ENCODE assay signal across 8 cellular contexts in the genomic region with DNA sequence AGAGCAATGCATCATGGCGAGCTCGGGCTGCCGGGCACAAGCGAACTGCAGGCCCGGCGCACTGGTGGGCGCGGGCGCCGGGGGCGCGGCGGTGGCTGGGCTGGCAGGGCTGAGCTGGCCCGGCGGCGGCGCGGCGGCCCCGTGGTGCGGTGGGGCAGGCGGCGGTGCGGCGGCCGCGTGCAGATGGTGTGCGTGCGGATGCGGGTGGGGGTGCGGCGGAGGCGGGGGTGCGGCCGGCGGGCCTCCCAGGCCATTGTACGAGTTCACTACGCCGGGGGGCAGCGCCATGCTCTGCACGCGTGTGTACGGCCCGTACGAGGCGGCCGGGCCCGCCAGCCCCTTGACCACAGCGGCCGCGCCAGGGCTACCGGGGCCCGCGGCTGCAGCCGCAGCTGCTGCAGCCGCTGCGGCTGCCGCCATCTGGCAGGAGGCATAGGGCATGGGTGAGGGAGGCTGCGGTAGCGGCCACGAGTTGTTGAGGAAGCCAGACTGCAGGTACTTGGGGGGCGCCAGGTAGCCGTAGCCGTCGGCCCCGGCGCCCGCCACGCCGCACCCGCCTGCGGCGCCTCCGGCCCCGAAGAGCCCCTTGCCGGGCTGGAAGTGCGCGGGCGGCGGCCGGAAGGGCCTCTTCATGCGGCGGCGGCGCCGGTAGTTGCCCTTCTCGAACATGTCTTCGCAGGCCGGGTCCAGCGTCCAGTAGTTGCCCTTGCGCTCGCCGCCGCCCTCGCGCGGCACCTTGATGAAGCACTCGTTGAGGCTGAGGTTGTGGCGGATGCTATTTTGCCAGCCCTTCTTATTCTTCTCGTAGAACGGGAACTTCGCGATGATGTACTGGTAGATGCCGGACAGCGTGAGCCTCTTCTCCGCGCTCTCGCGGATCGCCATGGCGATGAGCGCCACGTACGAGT. TPM values are rescaled to one million over a fixed set of nuclear protein-coding genes. Genes with fewer than 3 reads are reported as not detected.
DNase-seq lines count a peak whose midpoint lies in the region; ATAC-seq and TF ChIP-seq lines count a peak whose summit lies in the region.

No MANE protein-coding gene starts in this region.

- H3K4me3 Mint-ChIP-seq in Caco-2 (ENCODE audit: unreplicated experiment) = peak overlapping the region; percentile 83
- peak overlapping the region; percentile 87 for H3K4me3 Mint-ChIP-seq in activated naive CD8-positive, alpha-beta T cell
- peak overlapping the region; percentile 75 for H3K4me3 Mint-ChIP-seq in stimulated activated memory B cell treated with anti-CD40 and anti-IgM and Interleukin-4, amounts not matched to agents 10 μg/mL and 1 μg/mL and 100 μg/mL, for 72 hours

- CTCF ChIA-PET in Caco-2 (lab: Charles Lee) = interaction anchor here (1.3 to 2.4 kb wide), 3 partner anchors 10 to 34 kb away, joined by 6 to 20 read pairs (median 16); no protein-coding TSS in a partner anchor

- no peak for ATAC-seq in stimulated activated memory B cell treated with anti-CD40 and anti-IgM and Interleukin-4, amounts not matched to agents 10 μg/mL and 1 μg/mL and 100 μg/mL, for 72 hours
- ATAC-seq in HG03139 (IDR thresholded peaks at IDR 0.05; ENCODE audit: unreplicated experiment) = no peak
- ATAC-seq in HG02759 (IDR thresholded peaks at IDR 0.05; ENCODE audit: unreplicated experiment) = no peak

- peaks cover 6% of the 10 kb centered on the region for H3K36me3 Mint-ChIP-seq in Caco-2 (ENCODE audit: insufficient read depth, unreplicated experiment)
- no peaks in the 10 kb centered on the region for H3K36me3 Mint-ChIP-seq in activated naive CD8-positive, alpha-beta T cell
- no peaks in the 10 kb centered on the region for H3K36me3 Mint-ChIP-seq in stimulated activated memory B cell treated with anti-CD40 and anti-IgM and Interleukin-4, amounts not matched to agents 10 μg/mL and 1 μg/mL and 100 μg/mL, for 72 hours

- no peaks in the 10 kb centered on the region for H4K20me1 ChIP-seq in KMS-11 (ENCODE audit: insufficient read depth)

- peaks cover 20% of the 10 kb centered on the region for H3K27me3 Mint-ChIP-seq in Caco-2 (ENCODE audit: insufficient read depth, unreplicated experiment)
- peaks cover 54% of the 10 kb centered on the region for H3K27me3 Mint-ChIP-seq in activated naive CD8-positive, alpha-beta T cell
- peaks cover 91% of the 10 kb centered on the region for H3K27me3 Mint-ChIP-seq in stimulated activated memory B cell treated with anti-CD40 and anti-IgM and Interleukin-4, amounts not matched to agents 10 μg/mL and 1 μg/mL and 100 μg/mL, for 72 hours

- peak overlapping the region; percentile 61 for H2AFZ ChIP-seq in KMS-11 (ENCODE audit: low read depth)

- H3K36me3 ChIP-seq in Caco-2 (ENCODE audit: control insufficient read depth, insufficient read depth, low read length) (no peaks in the 10 kb centered on the region), KMS-11 (ENCODE audit: insufficient read depth) (no peaks in the 10 kb centered on the region), iPS-18a (ENCODE audit: control insufficient read depth, low read depth, low read length) (no peaks in the 10 kb centered on the region)

- H3K9me3 ChIP-seq in Caco-2 (no peaks in the 10 kb centered on the region), iPS-18a (ENCODE audit: control insufficient read depth, low read depth, low read length) (no peaks in the 10 kb centered on the region)

- no peaks in the 10 kb centered on the region for H3K79me2 ChIP-seq in KMS-11 (ENCODE audit: insufficient read depth, low read depth)

- H3K9me3 Mint-ChIP-seq in Caco-2 (ENCODE audit: unreplicated experiment) = no peaks in the 10 kb centered on the region
- H3K9me3 Mint-ChIP-seq in activated naive CD8-positive, alpha-beta T cell (ENCODE audit: low read depth) = no peaks in the 10 kb centered on the region
- no peaks in the 10 kb centered on the region for H3K9me3 Mint-ChIP-seq in stimulated activated memory B cell treated with anti-CD40 and anti-IgM and Interleukin-4, amounts not matched to agents 10 μg/mL and 1 μg/mL and 100 μg/mL, for 72 hours

- peaks cover 8% of the 10 kb centered on the region for H3K4me1 Mint-ChIP-seq in Caco-2 (ENCODE audit: low read depth, unreplicated experiment)
- H3K4me1 Mint-ChIP-seq in activated naive CD8-positive, alpha-beta T cell (ENCODE audit: low read depth) = peaks cover 36% of the 10 kb centered on the region
- H3K4me1 Mint-ChIP-seq in stimulated activated memory B cell treated with anti-CD40 and anti-IgM and Interleukin-4, amounts not matched to agents 10 μg/mL and 1 μg/mL and 100 μg/mL, for 72 hours = peaks cover 27% of the 10 kb centered on the region

- peak overlapping the region; percentile 13; the same call in 1 of the 2 replicates for H3K4me2 ChIP-seq in KMS-11

- H3K9ac ChIP-seq in KMS-11 = peak overlapping the region; percentile 55
- H3K9ac ChIP-seq in iPS-18a (ENCODE audit: low read length) = peak overlapping the region; percentile 18

- DNase-seq in Caco-2 = peak in 1 of 2 experiments; percentile 66
- no peak for DNase-seq in HuH-7 (ENCODE audit: low spot score)

- H3K4me3 ChIP-seq in Caco-2 (ENCODE audit: low read depth, low read length) (peak overlapping the region; percentile 53), KMS-11 (IDR thresholded peaks at IDR 0.05; ENCODE audit: insufficient read depth, low read depth, low read length) (no peak overlapping the region), iPS-18a (ENCODE audit: low read length) (peak overlapping the region; percentile 55)

- POLR2A ChIA-PET in Caco-2 (lab: Charles Lee) = interaction anchor here (0.6 kb wide), 1 partner anchor 467 kb away, joined by 3 read pairs; no protein-coding TSS in a partner anchor

- H3K27me3 ChIP-seq in Caco-2 (replicated peaks; ENCODE audit: control insufficient read depth, insufficient read depth, low read length) = peaks cover 1% of the 10 kb centered on the region; the same call in 1 of the 2 replicates
- H3K27me3 ChIP-seq in KMS-11 (ENCODE audit: insufficient read depth, low read depth) = no peaks in the 10 kb centered on the region
- H3K27me3 ChIP-seq in iPS-18a (ENCODE audit: control insufficient read depth, insufficient read depth, low read length) = peaks cover 100% of the 10 kb centered on the region

- no peak overlapping the region for H3K27ac Mint-ChIP-seq in Caco-2 (ENCODE audit: unreplicated experiment)
- H3K27ac Mint-ChIP-seq in activated naive CD8-positive, alpha-beta T cell = no peak overlapping the region
- H3K27ac Mint-ChIP-seq in stimulated activated memory B cell treated with anti-CD40 and anti-IgM and Interleukin-4, amounts not matched to agents 10 μg/mL and 1 μg/mL and 100 μg/mL, for 72 hours = no peak overlapping the region

- intact Hi-C loops in Caco-2 (cut with micrococcal nuclease; ENCODE audit: unreplicated experiment) = loop anchor here (5.0 kb wide), 1 partner anchor 396 kb away; a partner anchor contains a TSS

- TF ChIP-seq CTCF in Caco-2 (IDR thresholded peaks at IDR 0.05; ENCODE audit: insufficient read depth in 1 of 2, low read depth in 1 of 2, low read length in 1 of 2, severe bottlenecking in 1 of 2, unreplicated experiment in 1 of 2) (peak; percentile 31 to 43), KMS-11 (conservative IDR thresholded peaks at IDR 0.05; ENCODE audit: low read depth, low read length) (0 out of 2 replicates have a peak, but pooled peaks have one; percentile 23)

- H3K4me1 ChIP-seq in Caco-2 (peaks cover 5% of the 10 kb centered on the region), KMS-11 (ENCODE audit: low read depth, poor library complexity, severe bottlenecking) (no peaks in the 10 kb centered on the region), iPS-18a (ENCODE audit: control insufficient read depth, low read depth, low read length) (peaks cover 40% of the 10 kb centered on the region)

- H3K27ac ChIP-seq in KMS-11 (no peak overlapping the region), iPS-18a (ENCODE audit: low read length) (no peak overlapping the region)

- BruUV-seq in Caco-2 (replicated peaks; lab: Mats Ljungman, UMichigan) = no TSS peak

RNA-seq across cellular contexts. Expression of a gene that starts 1.0 kb away (rescaled TPM):
- total RNA-seq in Caco-2 (2022) = 1.4 and 1.8 TPM in 2 replicates

RNA-seq across cellular contexts. Expression of a gene that starts 1.1 kb away (rescaled TPM):
- total RNA-seq in Caco-2 (2022) = 2.0 and 2.2 TPM in 2 replicates
